22 cellular contexts compared by ENCODE assay signal in genomic region chr9:133306242-133307194, GRCh38. TPM values are rescaled to one million over a fixed set of nuclear protein-coding genes. Genes with fewer than 3 reads are reported as not detected.
A peak's percentile ranks its signal among the peaks of the same experiment; 100 is the strongest.
DNase-seq lines count a peak whose midpoint lies in the region.
"Had no signal": no experiment of that assay in that cellular context is flagged by ENCODE, and none has a peak within 500 bp of the region (broad histone marks: within the 10 kb centered on the region; RNA-seq: fewer than 3 reads in every experiment).

No MANE protein-coding gene starts in this region.

- H3K18ac ChIP-seq in neuronal stem cell (ENCODE audit: low read length): no peak overlapping the region

- H3K14ac ChIP-seq in neuronal stem cell (ENCODE audit: low read length): no peak overlapping the region

- no peak overlapping the region for H3K4ac ChIP-seq in neuronal stem cell (ENCODE audit: low read length)

- no peak overlapping the region for H3K27ac ChIP-seq in neuronal stem cell (replicated peaks; ENCODE audit: low read length)
- H3K27ac ChIP-seq: colonic mucosa had no signal

- no peak overlapping the region for H2BK12ac ChIP-seq in neuronal stem cell (ENCODE audit: low read length)

- no peak overlapping the region for H4K8ac ChIP-seq in neuronal stem cell (ENCODE audit: low read depth, low read length)

- no peak overlapping the region for H4K91ac ChIP-seq in neuronal stem cell (ENCODE audit: low read depth, low read length, poor library complexity)

- no peaks in the 10 kb centered on the region for H3K79me1 ChIP-seq in neuronal stem cell (ENCODE audit: low read depth, low read length)

- peak overlapping the region; percentile 27 for H2AK5ac ChIP-seq in neuronal stem cell (ENCODE audit: low read depth, low read length)

- peaks cover 0 to 1% of the 10 kb centered on the region in 2 donors for H3K4me1 ChIP-seq in neuronal stem cell (ENCODE audit: control insufficient read depth in 2 of 2, insufficient read depth in 1 of 2, low read depth in 1 of 2, low read length in 2 of 2)
- H3K4me1 ChIP-seq: colonic mucosa had no signal

- H3K4me2 ChIP-seq in neuronal stem cell (ENCODE audit: insufficient read depth, low read length, poor library complexity, severe bottlenecking): no peak overlapping the region

- peak overlapping the region in 1 of 2 donors; percentile 18 for H3K4me3 ChIP-seq in neuronal stem cell (ENCODE audit: low read length in 2 of 2)
- H3K4me3 ChIP-seq: colonic mucosa had no signal

- H3K27me3 ChIP-seq in neuronal stem cell (ENCODE audit: control insufficient read depth in 3 of 3, insufficient read depth in 3 of 3, low read depth in 1 of 3, low read length in 3 of 3): peaks cover 0 to 21% (median 0%) of the 10 kb centered on the region in 3 experiments
- H3K27me3 ChIP-seq: colonic mucosa had no signal

- no peak overlapping the region for H3K23ac ChIP-seq in neuronal stem cell (ENCODE audit: low read depth, low read length, poor library complexity)

- peaks cover 2 to 3% of the 10 kb centered on the region in 2 donors for H3K9me3 ChIP-seq in neuronal stem cell (replicated peaks in 1 of 2; ENCODE audit: control insufficient read depth in 2 of 2, insufficient read depth in 1 of 2, low read depth in 1 of 2, low read length in 2 of 2)
- H3K9me3 ChIP-seq: colonic mucosa had no signal

- peak overlapping the region; percentile 7 for H3K9ac ChIP-seq in neuronal stem cell (ENCODE audit: low read depth, low read length, poor library complexity)

- H2BK5ac ChIP-seq in neuronal stem cell (ENCODE audit: low read length): no peak overlapping the region

- H2BK120ac ChIP-seq in neuronal stem cell (ENCODE audit: low read depth, low read length): no peak overlapping the region

- no peak overlapping the region for H2BK15ac ChIP-seq in neuronal stem cell (ENCODE audit: low read length)

- peak overlapping the region; percentile 72 for H2AFZ ChIP-seq in neuronal stem cell (ENCODE audit: low read length)

- H3K36me3 ChIP-seq in neuronal stem cell (replicated peaks in 1 of 2; ENCODE audit: control insufficient read depth in 2 of 2, insufficient read depth in 2 of 2, low read length in 2 of 2): no peaks in the 10 kb centered on the region
- H3K36me3 ChIP-seq: colonic mucosa had no signal

- DNase-seq in COLO829 (ENCODE audit: low spot score) (peak; percentile 15), M059J (ENCODE audit: low read depth) (peak; percentile 33), cerebellum (ENCODE audit: low spot score) (peak; percentile 75), neuronal stem cell (ENCODE audit: low spot score) (no peak), OCI-M1 (lab: John Stamatoyannopoulos, UW) (no peak), SIG-M5 (lab: John Stamatoyannopoulos, UW) (no peak), GM03348 (ENCODE audit: low spot score) (no peak)
- no peak for DNase-seq in NK-92 treated with Interleukin-12 subunit alpha and Interleukin-12 subunit beta, amount 100 ng/mL, for 24 hours (lab: John Stamatoyannopoulos, UW)
- DNase-seq: activated CD4-positive, alpha-beta memory T cell treated with anti-CD3 and anti-CD28 coated beads, Interleukin-2, amount 10 ng/mL, durations not matched to agents 7 days and 5 days; activated CD4-positive, CD25-positive, alpha-beta regulatory T cell; activated T-cell treated with anti-CD3 and anti-CD28 coated beads, Interleukin-2, amount 50 U/mL, for 48 hours; colonic mucosa; left colon; NCI-H1930; small intestine; stimulated activated CD4-positive, alpha-beta T cell treated with anti-CD3 and anti-CD28 coated beads, Interleukin-4, amount 100 ng/mL, for 4 hours; T1000 had no signal

- WGBS in neuronal stem cell (ENCODE audit: extremely low coverage in 2 of 2, insufficient read length in 2 of 2, insufficient replicate concordance in 1 of 2), 2 donors: no CpG with 5 or more reads among the region's 31 CpGs

RNA-seq across cellular contexts. Expression of gene SURF6, which starts 29.5 kb away (rescaled TPM):
- total RNA-seq in M059J (2014; rRNA removed; shearing (Covaris generic)): 4.2 and 12.8 TPM in 2 replicates
- total RNA-seq in cerebellum: 13.2 TPM
- 11.6 TPM for polyA plus RNA-seq in neuronal stem cell (2013, experiment 1 of 2)
- 11.5 TPM for polyA plus RNA-seq in neuronal stem cell (2013, experiment 2 of 2)

RNA-seq across cellular contexts. Expression of gene ABO, which starts 31.5 kb away (rescaled TPM):
- total RNA-seq in M059J (2014; rRNA removed; shearing (Covaris generic)): not detected in 2 replicates
- 0.27 TPM for total RNA-seq in cerebellum
- polyA plus RNA-seq in neuronal stem cell (2013, experiment 1 of 2): 0.06 TPM
- 0.03 TPM for polyA plus RNA-seq in neuronal stem cell (2013, experiment 2 of 2)
- total RNA-seq: fibroblast of lung, NCI-H460, pulmonary artery endothelial cell, RPMI7951 had no signal
- polyA plus RNA-seq: BJ, fibroblast of lung had no signal

RNA-seq across cellular contexts. Expression of gene MED22, which starts 41.4 kb away (rescaled TPM):
- 27.8 and 38.9 TPM in 2 replicates for total RNA-seq in M059J (2014; rRNA removed; shearing (Covaris generic))
- total RNA-seq in cerebellum: 22.0 TPM
- polyA plus RNA-seq in neuronal stem cell (2013, experiment 1 of 2): 34.2 TPM
- polyA plus RNA-seq in neuronal stem cell (2013, experiment 2 of 2): 35.9 TPM

RNA-seq across cellular contexts. Expression of gene RPL7A, which starts 41.5 kb away (rescaled TPM):
- 1,496 and 1,702 TPM in 2 replicates for total RNA-seq in M059J (2014; rRNA removed; shearing (Covaris generic))
- total RNA-seq in cerebellum: 564 TPM
- 3,338 TPM for polyA plus RNA-seq in neuronal stem cell (2013, experiment 1 of 2)
- 3,301 TPM for polyA plus RNA-seq in neuronal stem cell (2013, experiment 2 of 2)

RNA-seq across cellular contexts. Expression of gene SURF1, which starts 49.8 kb away (rescaled TPM):
- total RNA-seq in M059J (2014; rRNA removed; shearing (Covaris generic)): 26.1 and 29.3 TPM in 2 replicates
- 5.1 TPM for total RNA-seq in cerebellum
- 34.2 TPM for polyA plus RNA-seq in neuronal stem cell (2013, experiment 1 of 2)
- polyA plus RNA-seq in neuronal stem cell (2013, experiment 2 of 2): 33.7 TPM

Comparison
In these comparisons a context has a peak if more than half of its experiments do, and no peak if none do; other contexts are left out.
1. DNase-seq: peak in COLO829 (single experiment), M059J (single experiment) and cerebellum (single experiment); none in neuronal stem cell (single experiment), NK-92 treated with Interleukin-12 subunit alpha and Interleukin-12 subunit beta, amount 100 ng/mL, for 24 hours (single experiment), OCI-M1 (single experiment), SIG-M5 (single experiment) and GM03348 (single experiment).